In the genomic region with DNA sequence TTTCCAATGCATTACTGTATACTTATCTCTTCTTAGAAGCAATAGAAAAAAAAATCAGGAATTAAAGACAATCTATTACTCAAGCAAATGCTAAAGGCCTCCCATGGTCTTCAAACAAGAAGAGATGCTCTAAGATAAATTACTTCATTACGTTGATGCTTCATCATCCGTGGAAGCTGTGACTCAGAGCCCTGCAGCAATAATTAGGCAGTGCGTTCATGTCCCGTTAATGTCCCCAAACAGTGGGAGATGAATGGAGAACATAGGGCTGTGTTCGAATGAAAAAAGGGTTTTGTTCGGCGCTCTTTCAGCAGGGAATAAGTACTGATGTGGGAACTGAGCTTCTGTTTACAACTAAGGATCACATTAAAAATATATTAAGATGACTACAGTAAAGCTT, we compare ENCODE assay signal across 1 cellular context.
TF ChIP-seq lines count a peak whose summit lies in the region.

No MANE protein-coding gene starts in this region.

TF ChIP-seq in H1, 55 proteins besides CTCF, POLR2A, EP300 and RAD21 (continued from another document):
- TF ChIP-seq NANOG (IDR thresholded peaks at IDR 0.05; ENCODE audit: insufficient read depth, low read depth, low read length, poor library complexity, severe bottlenecking) (no peak), SP2 (IDR thresholded peaks at IDR 0.05; ENCODE audit: low read length) (no peak), ASH2L (IDR thresholded peaks at IDR 0.05; ENCODE audit: low read length) (no peak), SP4 (IDR thresholded peaks at IDR 0.05; ENCODE audit: low read length) (no peak), EZH2 (IDR thresholded peaks at IDR 0.05; ENCODE audit: low read depth, low read length, severe bottlenecking) (no peak), BACH1 (IDR thresholded peaks at IDR 0.05; ENCODE audit: low read length) (no peak), KDM1A (IDR thresholded peaks at IDR 0.05; ENCODE audit: borderline replicate concordance, low read length) (no peak), CBX8 (IDR thresholded peaks at IDR 0.05; ENCODE audit: borderline replicate concordance, low read depth, low read length) (no peak), GABPA (IDR thresholded peaks at IDR 0.05; ENCODE audit: borderline replicate concordance, insufficient read depth, low read length) (no peak), POLR2AphosphoS5 (IDR thresholded peaks at IDR 0.05; ENCODE audit: low read depth, low read length) (no peak), BRCA1 (IDR thresholded peaks at IDR 0.05; ENCODE audit: low read depth, low read length) (no peak), RFX5 (IDR thresholded peaks at IDR 0.05; ENCODE audit: borderline replicate concordance, low read depth, low read length) (no peak), CHD1 (IDR thresholded peaks at IDR 0.05; ENCODE audit: low read depth, low read length) (no peak), HDAC6 (IDR thresholded peaks at IDR 0.05; ENCODE audit: low read depth, low read length) (no peak), JUND (IDR thresholded peaks at IDR 0.05; ENCODE audit: low read length) (no peak), NRF1 (IDR thresholded peaks at IDR 0.05; ENCODE audit: low read depth, low read length) (no peak)
- TF ChIP-seq, protein P1, sequence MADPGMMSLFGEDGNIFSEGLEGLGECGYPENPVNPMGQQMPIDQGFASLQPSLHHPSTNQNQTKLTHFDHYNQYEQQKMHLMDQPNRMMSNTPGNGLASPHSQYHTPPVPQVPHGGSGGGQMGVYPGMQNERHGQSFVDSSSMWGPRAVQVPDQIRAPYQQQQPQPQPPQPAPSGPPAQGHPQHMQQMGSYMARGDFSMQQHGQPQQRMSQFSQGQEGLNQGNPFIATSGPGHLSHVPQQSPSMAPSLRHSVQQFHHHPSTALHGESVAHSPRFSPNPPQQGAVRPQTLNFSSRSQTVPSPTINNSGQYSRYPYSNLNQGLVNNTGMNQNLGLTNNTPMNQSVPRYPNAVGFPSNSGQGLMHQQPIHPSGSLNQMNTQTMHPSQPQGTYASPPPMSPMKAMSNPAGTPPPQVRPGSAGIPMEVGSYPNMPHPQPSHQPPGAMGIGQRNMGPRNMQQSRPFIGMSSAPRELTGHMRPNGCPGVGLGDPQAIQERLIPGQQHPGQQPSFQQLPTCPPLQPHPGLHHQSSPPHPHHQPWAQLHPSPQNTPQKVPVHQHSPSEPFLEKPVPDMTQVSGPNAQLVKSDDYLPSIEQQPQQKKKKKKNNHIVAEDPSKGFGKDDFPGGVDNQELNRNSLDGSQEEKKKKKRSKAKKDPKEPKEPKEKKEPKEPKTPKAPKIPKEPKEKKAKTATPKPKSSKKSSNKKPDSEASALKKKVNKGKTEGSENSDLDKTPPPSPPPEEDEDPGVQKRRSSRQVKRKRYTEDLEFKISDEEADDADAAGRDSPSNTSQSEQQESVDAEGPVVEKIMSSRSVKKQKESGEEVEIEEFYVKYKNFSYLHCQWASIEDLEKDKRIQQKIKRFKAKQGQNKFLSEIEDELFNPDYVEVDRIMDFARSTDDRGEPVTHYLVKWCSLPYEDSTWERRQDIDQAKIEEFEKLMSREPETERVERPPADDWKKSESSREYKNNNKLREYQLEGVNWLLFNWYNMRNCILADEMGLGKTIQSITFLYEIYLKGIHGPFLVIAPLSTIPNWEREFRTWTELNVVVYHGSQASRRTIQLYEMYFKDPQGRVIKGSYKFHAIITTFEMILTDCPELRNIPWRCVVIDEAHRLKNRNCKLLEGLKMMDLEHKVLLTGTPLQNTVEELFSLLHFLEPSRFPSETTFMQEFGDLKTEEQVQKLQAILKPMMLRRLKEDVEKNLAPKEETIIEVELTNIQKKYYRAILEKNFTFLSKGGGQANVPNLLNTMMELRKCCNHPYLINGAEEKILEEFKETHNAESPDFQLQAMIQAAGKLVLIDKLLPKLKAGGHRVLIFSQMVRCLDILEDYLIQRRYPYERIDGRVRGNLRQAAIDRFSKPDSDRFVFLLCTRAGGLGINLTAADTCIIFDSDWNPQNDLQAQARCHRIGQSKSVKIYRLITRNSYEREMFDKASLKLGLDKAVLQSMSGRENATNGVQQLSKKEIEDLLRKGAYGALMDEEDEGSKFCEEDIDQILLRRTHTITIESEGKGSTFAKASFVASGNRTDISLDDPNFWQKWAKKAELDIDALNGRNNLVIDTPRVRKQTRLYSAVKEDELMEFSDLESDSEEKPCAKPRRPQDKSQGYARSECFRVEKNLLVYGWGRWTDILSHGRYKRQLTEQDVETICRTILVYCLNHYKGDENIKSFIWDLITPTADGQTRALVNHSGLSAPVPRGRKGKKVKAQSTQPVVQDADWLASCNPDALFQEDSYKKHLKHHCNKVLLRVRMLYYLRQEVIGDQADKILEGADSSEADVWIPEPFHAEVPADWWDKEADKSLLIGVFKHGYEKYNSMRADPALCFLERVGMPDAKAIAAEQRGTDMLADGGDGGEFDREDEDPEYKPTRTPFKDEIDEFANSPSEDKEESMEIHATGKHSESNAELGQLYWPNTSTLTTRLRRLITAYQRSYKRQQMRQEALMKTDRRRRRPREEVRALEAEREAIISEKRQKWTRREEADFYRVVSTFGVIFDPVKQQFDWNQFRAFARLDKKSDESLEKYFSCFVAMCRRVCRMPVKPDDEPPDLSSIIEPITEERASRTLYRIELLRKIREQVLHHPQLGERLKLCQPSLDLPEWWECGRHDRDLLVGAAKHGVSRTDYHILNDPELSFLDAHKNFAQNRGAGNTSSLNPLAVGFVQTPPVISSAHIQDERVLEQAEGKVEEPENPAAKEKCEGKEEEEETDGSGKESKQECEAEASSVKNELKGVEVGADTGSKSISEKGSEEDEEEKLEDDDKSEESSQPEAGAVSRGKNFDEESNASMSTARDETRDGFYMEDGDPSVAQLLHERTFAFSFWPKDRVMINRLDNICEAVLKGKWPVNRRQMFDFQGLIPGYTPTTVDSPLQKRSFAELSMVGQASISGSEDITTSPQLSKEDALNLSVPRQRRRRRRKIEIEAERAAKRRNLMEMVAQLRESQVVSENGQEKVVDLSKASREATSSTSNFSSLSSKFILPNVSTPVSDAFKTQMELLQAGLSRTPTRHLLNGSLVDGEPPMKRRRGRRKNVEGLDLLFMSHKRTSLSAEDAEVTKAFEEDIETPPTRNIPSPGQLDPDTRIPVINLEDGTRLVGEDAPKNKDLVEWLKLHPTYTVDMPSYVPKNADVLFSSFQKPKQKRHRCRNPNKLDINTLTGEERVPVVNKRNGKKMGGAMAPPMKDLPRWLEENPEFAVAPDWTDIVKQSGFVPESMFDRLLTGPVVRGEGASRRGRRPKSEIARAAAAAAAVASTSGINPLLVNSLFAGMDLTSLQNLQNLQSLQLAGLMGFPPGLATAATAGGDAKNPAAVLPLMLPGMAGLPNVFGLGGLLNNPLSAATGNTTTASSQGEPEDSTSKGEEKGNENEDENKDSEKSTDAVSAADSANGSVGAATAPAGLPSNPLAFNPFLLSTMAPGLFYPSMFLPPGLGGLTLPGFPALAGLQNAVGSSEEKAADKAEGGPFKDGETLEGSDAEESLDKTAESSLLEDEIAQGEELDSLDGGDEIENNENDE (IDR thresholded peaks at IDR 0.05; ENCODE audit: insufficient replicate concordance, low read length) = no peak
